Comparison of ENCODE assay signal across 35 cellular contexts in genomic region chr4:180940680-180941079, GRCh38.
DNase-seq lines count a peak whose midpoint lies in the region; ATAC-seq, FAIRE-seq and TF ChIP-seq lines count a peak whose summit lies in the region.
"Had no signal": no experiment of that assay in that cellular context is flagged by ENCODE, and none has a peak within 500 bp of the region (broad histone marks: within the 10 kb centered on the region; RNA-seq: fewer than 3 reads in every experiment).

No MANE protein-coding gene starts in this region.

- H3K27ac ChIP-seq in HEK293 (ENCODE audit: extremely low read depth, low read depth, low read length) (no peak overlapping the region), HepG2 (ENCODE audit: extremely low read length, insufficient read depth, low read length) (no peak overlapping the region)
- H3K27ac ChIP-seq in naive thymus-derived CD4-positive, alpha-beta T cell (ENCODE audit: low read depth, low read length), result no peak overlapping the region
- H3K27ac ChIP-seq: 22Rv1; A549; BLaER1; BLaER1 treated with 17β-estradiol and CSF1 and Interleukin-3, amounts not matched to agents 10 nM and 100 nM; C4-2B had no signal

- intact Hi-C loops in HepG2 (cut with micrococcal nuclease; ENCODE audit: unreplicated experiment), result no loop called here
- intact Hi-C loops in naive thymus-derived CD4-positive, alpha-beta T cell (cut with micrococcal nuclease), result no loop called here

- no peaks in the 10 kb centered on the region for H3K9me3 ChIP-seq in HEK293 (ENCODE audit: control insufficient read depth, insufficient read depth, low read depth, low read length)
- H3K9me3 ChIP-seq in HepG2 (ENCODE audit: low read length), result no peaks in the 10 kb centered on the region
- no peaks in the 10 kb centered on the region for H3K9me3 ChIP-seq in naive thymus-derived CD4-positive, alpha-beta T cell (ENCODE audit: control insufficient read depth in 2 of 3, low read length in 3 of 3)
- H3K9me3 ChIP-seq: A549; BE2C; BLaER1; BLaER1 treated with 17β-estradiol and CSF1 and Interleukin-3, amounts not matched to agents 10 nM and 100 nM; Caco-2 had no signal

- H3K4me3 ChIP-seq in HEK293 (ENCODE audit: low read depth, low read length) (no peak overlapping the region), HepG2 (replicated peaks in 1 of 3; ENCODE audit: insufficient read depth in 1 of 3, low read depth in 2 of 3, low read length in 3 of 3) (no peak overlapping the region)
- H3K4me3 ChIP-seq in naive thymus-derived CD4-positive, alpha-beta T cell (ENCODE audit: low read length), result no peak overlapping the region
- H3K4me3 ChIP-seq: A549; BLaER1; BLaER1 treated with 17β-estradiol and CSF1 and Interleukin-3, amounts not matched to agents 10 nM and 100 nM had no signal

- no peak overlapping the region for H3K9ac ChIP-seq in HepG2 (ENCODE audit: insufficient read depth, low read depth, low read length)
- H3K9ac ChIP-seq: BLaER1; BLaER1 treated with 17β-estradiol and CSF1 and Interleukin-3, amounts not matched to agents 10 nM and 100 nM had no signal

- no peaks in the 10 kb centered on the region for H3K4me1 Mint-ChIP-seq in naive thymus-derived CD4-positive, alpha-beta T cell
- H3K4me1 Mint-ChIP-seq: B cell; CD14-positive monocyte; CD4-positive, alpha-beta memory T cell; CD4-positive, CD25-positive, alpha-beta regulatory T cell; CD8-positive, alpha-beta memory T cell had no signal

- BruUV-seq in HepG2 (replicated peaks; lab: Mats Ljungman, UMichigan), result no TSS peak

- no peak for TF ChIP-seq RAD21 in HepG2 (CRISPR knock-in tag; IDR thresholded peaks at IDR 0.05)

- no peaks in the 10 kb centered on the region for H4K20me1 ChIP-seq in HepG2 (ENCODE audit: insufficient read depth, low read length)
- H4K20me1 ChIP-seq: BLaER1; BLaER1 treated with 17β-estradiol and CSF1 and Interleukin-3, amounts not matched to agents 10 nM and 100 nM had no signal

- ATAC-seq in HepG2 (no peak), left lobe of liver (no peak)
- no peak for ATAC-seq in naive thymus-derived CD4-positive, alpha-beta T cell
- ATAC-seq: A549; CD8-positive, alpha-beta T cell had no signal

- TF ChIP-seq CTCF in HEK293 (tag by site-specific recombination; IDR thresholded peaks at IDR 0.05) (no peak), HepG2 (CRISPR knock-in tag; IDR thresholded peaks at IDR 0.05) (no peak)

- CTCF ChIA-PET in HEK293 (lab: Yijun Ruan, JAX), result interaction anchor here (1.1 kb wide), 1 partner anchor 32 kb away, joined by 3 read pairs; no protein-coding TSS in a partner anchor
- CTCF ChIA-PET in HepG2 (lab: Yijun Ruan, JAX; ENCODE audit: low intra/inter-chr PET ratio, low total read pairs), result no interaction called here
- CTCF ChIA-PET in naive thymus-derived CD4-positive, alpha-beta T cell (lab: Charles Lee), result no interaction called here

- DNase-seq in NCI-H69 (lab: John Stamatoyannopoulos, UW) (peak; percentile 3), HepG2 (ENCODE audit: low spot score) (no peak), left lobe of liver (ENCODE audit: low spot score) (no peak), GDM1 (lab: John Stamatoyannopoulos, UW) (no peak)
- DNase-seq in naive thymus-derived CD4-positive, alpha-beta T cell, result no peak
- DNase-seq: 8988T; ACHN; AML-193; BE2C; C1 segment of cervical spinal cord; Caco-2; Calu3; CD4-positive, alpha-beta memory T cell; CD4-positive, alpha-beta T cell; CD4-positive, CD25-positive, alpha-beta regulatory T cell; CD8-positive, alpha-beta memory T cell; CD8-positive, alpha-beta T cell; COR-L47; DMS 273 treated with DMSO at 0.1 percent for 48 hours; DMS153; DMS53; DMS79; DMS79 treated with DMSO at 0.1 percent for 48 hours; DND-41; EL had no signal

- no peaks in the 10 kb centered on the region for H3K4me1 ChIP-seq in HEK293 (ENCODE audit: control insufficient read depth, insufficient read depth, low read length)
- no peaks in the 10 kb centered on the region for H3K4me1 ChIP-seq in HepG2 (ENCODE audit: insufficient read depth, low read length)
- no peaks in the 10 kb centered on the region for H3K4me1 ChIP-seq in naive thymus-derived CD4-positive, alpha-beta T cell (ENCODE audit: control insufficient read depth in 2 of 2, insufficient read depth in 2 of 2, low read length in 2 of 2)
- H3K4me1 ChIP-seq: A549; BLaER1; BLaER1 treated with 17β-estradiol and CSF1 and Interleukin-3, amounts not matched to agents 10 nM and 100 nM; Caco-2 had no signal

- no peaks in the 10 kb centered on the region for H3K27me3 Mint-ChIP-seq in naive thymus-derived CD4-positive, alpha-beta T cell
- H3K27me3 Mint-ChIP-seq: B cell; CD4-positive, alpha-beta memory T cell; CD4-positive, alpha-beta T cell; CD4-positive, CD25-positive, alpha-beta regulatory T cell; CD8-positive, alpha-beta memory T cell had no signal

- no peak for TF ChIP-seq EP300 in HepG2 (IDR thresholded peaks at IDR 0.05; ENCODE audit: low read depth in 2 of 2, low read length in 2 of 2)
- no peak for TF ChIP-seq EP300 in HepG2 (CRISPR knock-in tag; IDR thresholded peaks at IDR 0.05; ENCODE audit: borderline replicate concordance)

- no peak overlapping the region for H3K4me3 Mint-ChIP-seq in naive thymus-derived CD4-positive, alpha-beta T cell
- H3K4me3 Mint-ChIP-seq: B cell; CD14-positive monocyte; CD4-positive, alpha-beta memory T cell; CD4-positive, alpha-beta T cell; CD4-positive, CD25-positive, alpha-beta regulatory T cell; CD8-positive, alpha-beta memory T cell; CD8-positive, alpha-beta T cell had no signal

- POLR2A ChIA-PET in HEK293 (lab: Yijun Ruan, JAX), result no interaction called here
- POLR2A ChIA-PET in HepG2 (lab: Yijun Ruan, JAX), result no interaction called here
- POLR2A ChIA-PET in naive thymus-derived CD4-positive, alpha-beta T cell (lab: Charles Lee), result no interaction called here

- H3K36me3 ChIP-seq in HEK293 (ENCODE audit: control insufficient read depth in 2 of 2, insufficient read depth in 1 of 2, low read length in 2 of 2) (no peaks in the 10 kb centered on the region), HepG2 (replicated peaks in 1 of 2; ENCODE audit: control insufficient read depth in 1 of 2, insufficient read depth in 2 of 2, low read length in 2 of 2) (no peaks in the 10 kb centered on the region)
- H3K36me3 ChIP-seq in naive thymus-derived CD4-positive, alpha-beta T cell (ENCODE audit: control insufficient read depth in 2 of 3, insufficient read depth in 3 of 3, low read length in 3 of 3), result no peaks in the 10 kb centered on the region
- H3K36me3 ChIP-seq: BE2C; BLaER1; BLaER1 treated with 17β-estradiol and CSF1 and Interleukin-3, amounts not matched to agents 10 nM and 100 nM had no signal

- H3K36me3 Mint-ChIP-seq in naive thymus-derived CD4-positive, alpha-beta T cell, result no peaks in the 10 kb centered on the region
- H3K36me3 Mint-ChIP-seq: CD14-positive monocyte; CD4-positive, alpha-beta memory T cell; CD4-positive, CD25-positive, alpha-beta regulatory T cell; CD8-positive, alpha-beta memory T cell; CD8-positive, alpha-beta T cell had no signal

- FAIRE-seq in HepG2 (lab: Jason Lieb, UNC), result no peak
- FAIRE-seq: A204.1, A549, D721Med had no signal

- WGBS in HepG2 (ENCODE audit: low lambda C conversion rate), result 0% methylated on average over 1 of the region's 1 CpG

- H3K27ac Mint-ChIP-seq in naive thymus-derived CD4-positive, alpha-beta T cell, result no peak overlapping the region
- H3K27ac Mint-ChIP-seq: B cell; CD14-positive monocyte; CD4-positive, alpha-beta memory T cell; CD4-positive, alpha-beta T cell; CD4-positive, CD25-positive, alpha-beta regulatory T cell; CD8-positive, alpha-beta memory T cell; CD8-positive, alpha-beta T cell had no signal

- H3K4me2 ChIP-seq in HepG2 (ENCODE audit: low read depth, low read length), result no peak overlapping the region
- H3K4me2 ChIP-seq: A549; BLaER1; BLaER1 treated with 17β-estradiol and CSF1 and Interleukin-3, amounts not matched to agents 10 nM and 100 nM had no signal

- TF ChIP-seq POLR2A in HepG2 (IDR thresholded peaks at IDR 0.05; ENCODE audit: insufficient read depth in 1 of 2, low read depth in 2 of 2, low read length in 2 of 2), result no peak

- H3K27me3 ChIP-seq in HepG2 (ENCODE audit: control insufficient read depth in 1 of 2, insufficient read depth in 2 of 2, low read length in 2 of 2), result no peaks in the 10 kb centered on the region
- H3K27me3 ChIP-seq in naive thymus-derived CD4-positive, alpha-beta T cell (ENCODE audit: control insufficient read depth in 2 of 2, insufficient read depth in 2 of 2, low read length in 2 of 2), result no peaks in the 10 kb centered on the region
- H3K27me3 ChIP-seq: BE2C; BLaER1; BLaER1 treated with 17β-estradiol and CSF1 and Interleukin-3, amounts not matched to agents 10 nM and 100 nM had no signal

- no peak overlapping the region for H2AFZ ChIP-seq in HepG2 (ENCODE audit: low read length)

- in situ Hi-C loops in HepG2 (cut with HindIII; ENCODE audit: extremely low pct_ligation_motif_present, low pct_unique_long_range_greater_than_20kb), result no loop called here

- H3K79me2 ChIP-seq in HepG2 (ENCODE audit: insufficient read depth, low read length), result no peaks in the 10 kb centered on the region

- H3K9me3 Mint-ChIP-seq in naive thymus-derived CD4-positive, alpha-beta T cell, result peaks cover 0 to 12% (median 0%) of the 10 kb centered on the region in 11 donors

TF ChIP-seq in HepG2, 621 proteins besides CTCF, POLR2A, EP300 and RAD21:
- peak; percentile 70 for TF ChIP-seq ATF7 (IDR thresholded peaks at IDR 0.05)
- TF ChIP-seq ATF7 (CRISPR knock-in tag; IDR thresholded peaks at IDR 0.05), result no peak
- TF ChIP-seq PHB2 (IDR thresholded peaks at IDR 0.05; ENCODE audit: partially characterized antibody), result no peak

Comparison
In these comparisons a context has a peak if more than half of its experiments do, and no peak if none do; other contexts are left out.
1. Of the 63 proteins assayed by ChIP-seq in both HepG2 and HEK293: peak only in HepG2: none; only in HEK293: ATF2; in both: none; in neither: 62.